In genomic region chr3:64685331-64685799, GRCh38 we compare ENCODE assay signal across 10 cellular contexts. TPM values are rescaled to one million over a fixed set of nuclear protein-coding genes. Genes with fewer than 3 reads are reported as not detected.
DNase-seq lines count a peak whose midpoint lies in the region; ATAC-seq and TF ChIP-seq lines count a peak whose summit lies in the region.
"Had no signal": no experiment of that assay in that cellular context is flagged by ENCODE, and none has a peak within 500 bp of the region (broad histone marks: within the 10 kb centered on the region; RNA-seq: fewer than 3 reads in every experiment).

No MANE protein-coding gene starts in this region.

- POLR2A ChIA-PET in GM10248 (lab: Yijun Ruan, JAX) = no interaction called here

- H3K9me3 ChIP-seq in BE2C (no peaks in the 10 kb centered on the region), WERI-Rb-1 (ENCODE audit: severe bottlenecking) (no peaks in the 10 kb centered on the region), heart left ventricle (no peaks in the 10 kb centered on the region), ovary (no peaks in the 10 kb centered on the region)

- H3K27me3 ChIP-seq in BE2C = no peaks in the 10 kb centered on the region
- H3K27me3 ChIP-seq in WERI-Rb-1 (ENCODE audit: insufficient read depth, low read depth, severe bottlenecking) = peaks cover 61% of the 10 kb centered on the region
- H3K27me3 ChIP-seq in heart left ventricle = peaks cover 0 to 17% (median 0%) of the 10 kb centered on the region in 9 donors
- H3K27me3 ChIP-seq in ovary = no peaks in the 10 kb centered on the region

- TF ChIP-seq POLR2A in heart left ventricle (IDR thresholded peaks at IDR 0.05) (no peak), ovary (IDR thresholded peaks at IDR 0.05) (no peak)

- CTCF ChIA-PET in GM10248 (lab: Yijun Ruan, JAX) = no interaction called here

- WGBS in heart left ventricle, 4 donors = 0 to 1% (median 0%) methylated on average over 26 to 32 of the region's 32 CpGs
- WGBS in ovary, 3 donors = 0% methylated on average over 32 of the region's 32 CpGs

- TF ChIP-seq EP300 in ovary (IDR thresholded peaks at IDR 0.05) = peak; percentile 53

- no peak for DNase-seq in BE2C
- no peak for DNase-seq in WERI-Rb-1
- peak; percentile 66 to 78 (median 69) for DNase-seq in heart left ventricle
- DNase-seq in ovary = peak; percentile 77 to 91 (median 90)
- no peak for DNase-seq in SK-N-DZ (ENCODE audit: low spot score)
- no peak for DNase-seq in NCI-H524 treated with DMSO at 0.1 percent for 48 hours (lab: John Stamatoyannopoulos, UW)
- no peak for DNase-seq in GM10248 (ENCODE audit: extremely low spot score)
- DNase-seq: DND-41 had no signal

- H3K4me1 ChIP-seq in BE2C (peaks cover 5% of the 10 kb centered on the region), heart left ventricle (peaks cover 0 to 44% (median 4%) of the 10 kb centered on the region in 12 donors), ovary (ENCODE audit: insufficient read depth) (peaks cover 4% of the 10 kb centered on the region)

- H3K4me3 ChIP-seq in BE2C (ENCODE audit: low read depth, low read length) (peak overlapping the region; percentile 91), WERI-Rb-1 (ENCODE audit: low read depth, low read length) (peak overlapping the region; percentile 46), heart left ventricle (peak overlapping the region; percentile 60 to 86 (median 71)), ovary (peak overlapping the region; percentile 72)

- peak; percentile 12 to 19 (median 16) for ATAC-seq in heart left ventricle
- ATAC-seq in GM21576 (IDR thresholded peaks at IDR 0.05; ENCODE audit: unreplicated experiment) = no peak

- no peak for TF ChIP-seq CTCF in BE2C (IDR thresholded peaks at IDR 0.05; ENCODE audit: low read depth, low read length)
- TF ChIP-seq CTCF in WERI-Rb-1 (IDR thresholded peaks at IDR 0.05; ENCODE audit: low read depth, low read length) = no peak
- TF ChIP-seq CTCF in heart left ventricle (IDR thresholded peaks at IDR 0.05) = no peak
- peak in 1 of 3 donors; percentile 24 for TF ChIP-seq CTCF in ovary (IDR thresholded peaks at IDR 0.05)
- no peak for TF ChIP-seq CTCF in GM10248 (IDR thresholded peaks at IDR 0.05; ENCODE audit: control extremely low read depth, extremely low read depth, low read depth, missing control alignments)

- H3K27ac ChIP-seq in WERI-Rb-1 = no peak overlapping the region
- peak overlapping the region; percentile 89 to 98 (median 96) for H3K27ac ChIP-seq in heart left ventricle
- peak overlapping the region; percentile 98 to 99 for H3K27ac ChIP-seq in ovary
- H3K27ac ChIP-seq: VCaP had no signal

- peaks cover 8% of the 10 kb centered on the region for H3K36me3 ChIP-seq in BE2C
- no peaks in the 10 kb centered on the region for H3K36me3 ChIP-seq in WERI-Rb-1
- peaks cover 0 to 16% (median 10%) of the 10 kb centered on the region in 9 donors for H3K36me3 ChIP-seq in heart left ventricle
- no peaks in the 10 kb centered on the region for H3K36me3 ChIP-seq in ovary

- intact Hi-C loops in heart left ventricle (cut with DNase I) (loop anchor here (1.0 to 10.0 kb wide), 21 partner anchors 68 to 729 kb away; no protein-coding TSS in a partner anchor), ovary (cut with DNase I) (loop anchor here (5.0 to 10.0 kb wide), 8 partner anchors 71 to 489 kb away; no protein-coding TSS in a partner anchor)

RNA-seq across cellular contexts. Expression of gene ADAMTS9, which starts 2.4 kb away (rescaled TPM):
- polyA plus RNA-seq in BE2C (2012; ENCODE audit: insufficient read depth, insufficient read length, low read depth) = 6.7 TPM
- 10 to 100 TPM; 11.3 to 74.4 (median 18.8) TPM for total RNA-seq in heart left ventricle
- polyA plus RNA-seq in heart left ventricle = 10 to 100 TPM; 12.1 to 25.2 TPM
- 10 to 100 TPM; 20.1 to 88.8 (median 38.5) TPM for total RNA-seq in ovary
- polyA plus RNA-seq in ovary = 10 to 100 TPM; 11.8 to 28.8 TPM
- polyA plus RNA-seq in SK-N-DZ (2014; cell fraction: cytosol; rRNA removed) = 25.4 and 28.3 TPM in 2 replicates
- 18.1 and 39.7 TPM in 2 replicates for polyA plus RNA-seq in SK-N-DZ (2014; cell fraction: nucleus; rRNA removed)

Comparison
In these comparisons a context has a peak if more than half of its experiments do, and no peak if none do; other contexts are left out.
1. DNase-seq: peak in heart left ventricle (5 of 5) and ovary (5 of 5); none in BE2C (single experiment), WERI-Rb-1 (single experiment), SK-N-DZ (single experiment), NCI-H524 treated with DMSO at 0.1 percent for 48 hours (single experiment) and GM10248 (single experiment).
2. Peak in every context shown above with its lines, with median percentiles within 50 percentile points of each other: H3K4me3 ChIP-seq.